In genomic region chr19:13092608-13093260, GRCh38 we compare ENCODE assay signal across 17 cellular contexts. TPM values are rescaled to one million over a fixed set of nuclear protein-coding genes. Genes with fewer than 3 reads are reported as not detected.
DNase-seq lines count a peak whose midpoint lies in the region; ATAC-seq and TF ChIP-seq lines count a peak whose summit lies in the region.
"Had no signal": no experiment of that assay in that cellular context is flagged by ENCODE, and none has a peak within 500 bp of the region (broad histone marks: within the 10 kb centered on the region; RNA-seq: fewer than 3 reads in every experiment).

No MANE protein-coding gene starts in this region.

- H3K27me3 ChIP-seq in heart right ventricle (no peaks in the 10 kb centered on the region), esophagus squamous epithelium (peaks cover 0 to 5% (median 0%) of the 10 kb centered on the region in 4 donors)
- H3K27me3 ChIP-seq: brain microvascular endothelial cell, Peyer's patch had no signal

- H3K27me3 Mint-ChIP-seq in osteocyte (ENCODE audit: unreplicated experiment) = peaks cover 12% of the 10 kb centered on the region

- H3K27ac ChIP-seq in heart right ventricle (peak overlapping the region; percentile 43 to 95 (median 88)), esophagus squamous epithelium (peak overlapping the region; percentile 31 to 94 (median 88))
- H3K27ac ChIP-seq: brain microvascular endothelial cell, neutrophil had no signal

- intact Hi-C loops in heart right ventricle (cut with DNase I) (loop anchor here in 8 of 10 donors (1.0 to 5.0 kb wide), 7 partner anchors 24 to 115 kb away; no protein-coding TSS in a partner anchor), cardiac septum (cut with DNase I) (loop anchor here (2.0 kb wide), 1 partner anchor 108 kb away; no protein-coding TSS in a partner anchor), esophagus squamous epithelium (cut with DNase I) (loop anchor here (5.0 kb wide), 1 partner anchor 110 kb away; no protein-coding TSS in a partner anchor)

- H3K36me3 ChIP-seq in heart right ventricle (peaks cover 0 to 48% (median 0%) of the 10 kb centered on the region in 9 donors), esophagus squamous epithelium (peaks cover 0 to 77% (median 3%) of the 10 kb centered on the region in 3 donors)
- H3K36me3 ChIP-seq: brain microvascular endothelial cell, neutrophil had no signal

- DNase-seq in heart right ventricle = no peak
- DNase-seq in cardiac septum (ENCODE audit: low spot score) = no peak
- DNase-seq in esophagus squamous epithelium (lab: John Stamatoyannopoulos, UW) = no peak
- no peak for DNase-seq in osteocyte (ENCODE audit: extremely low spot score, unreplicated experiment)
- no peak for DNase-seq in activated CD4-positive, alpha-beta T cell treated with anti-CD3 and anti-CD28 coated beads for 4 hours
- DNase-seq in SIG-M5 (lab: John Stamatoyannopoulos, UW) = no peak
- DNase-seq in NCI-H446 treated with DMSO at 0.1 percent for 48 hours (lab: John Stamatoyannopoulos, UW) = no peak
- DNase-seq: activated CD4-positive, CD25-positive, alpha-beta regulatory T cell; activated T-cell treated with anti-CD3 and anti-CD28 coated beads, Interleukin-2, amount 50 U/mL, for 48 hours; brain microvascular endothelial cell; DMS79; HFFc6; Karpas-422; Peyer's patch; stimulated activated naive CD4-positive, alpha-beta T cell treated with Interleukin-2 at 50 U/mL for 16 hours had no signal

- no peak overlapping the region for H3K4me3 Mint-ChIP-seq in osteocyte (ENCODE audit: unreplicated experiment)
- H3K4me3 Mint-ChIP-seq: HFFc6 had no signal

- no peak for TF ChIP-seq POLR2A in esophagus squamous epithelium (IDR thresholded peaks at IDR 0.05)

- H3K36me3 Mint-ChIP-seq in osteocyte (ENCODE audit: unreplicated experiment) = peaks cover 9% of the 10 kb centered on the region

- peaks cover 58% of the 10 kb centered on the region for H3K4me1 Mint-ChIP-seq in osteocyte (ENCODE audit: unreplicated experiment)

- H3K4me3 ChIP-seq in heart right ventricle = no peak overlapping the region
- no peak overlapping the region for H3K4me3 ChIP-seq in esophagus squamous epithelium
- H3K4me3 ChIP-seq: Peyer's patch had no signal

- H3K27ac Mint-ChIP-seq in osteocyte (ENCODE audit: unreplicated experiment) = peak overlapping the region; percentile 54
- H3K27ac Mint-ChIP-seq: HFFc6 had no signal

- ATAC-seq in heart right ventricle (peak in 1 of 8 donors; percentile 22), HG02981 (IDR thresholded peaks at IDR 0.05; ENCODE audit: unreplicated experiment) (no peak)

- TF ChIP-seq CTCF in heart right ventricle (IDR thresholded peaks at IDR 0.05) = no peak
- no peak for TF ChIP-seq CTCF in esophagus squamous epithelium (IDR thresholded peaks at IDR 0.05)
- no peak for TF ChIP-seq CTCF in osteocyte (IDR thresholded peaks at IDR 0.05)

- no peaks in the 10 kb centered on the region for H3K9me3 Mint-ChIP-seq in osteocyte (ENCODE audit: unreplicated experiment)
- H3K9me3 Mint-ChIP-seq: HFFc6 had no signal

- peaks cover 43 to 88% (median 76%) of the 10 kb centered on the region in 9 donors for H3K4me1 ChIP-seq in heart right ventricle
- peaks cover 26 to 88% (median 57%) of the 10 kb centered on the region in 3 donors for H3K4me1 ChIP-seq in esophagus squamous epithelium

- 63 to 68% methylated on average over 14 of the region's 14 CpGs for WGBS in heart right ventricle, 2 donors
- 53 to 59% methylated on average over 4 to 7 of the region's 14 CpGs for WGBS in esophagus squamous epithelium, 2 donors

- H3K9me3 ChIP-seq in heart right ventricle (no peaks in the 10 kb centered on the region), esophagus squamous epithelium (no peaks in the 10 kb centered on the region)
- H3K9me3 ChIP-seq: neutrophil, Peyer's patch had no signal

RNA-seq across cellular contexts. Expression of gene LYL1, which starts 9.9 kb away (rescaled TPM):
- total RNA-seq in heart right ventricle (1 to 10 TPM; 3.4 to 9.9 (median 6.1) TPM), cardiac septum (9.4 TPM), esophagus squamous epithelium (10 to 100 TPM in 1 of 4 donors, 1 to 10 TPM in 3; 2.1 to 13.0 (median 3.9) TPM), osteocyte (not detected in 2 replicates)
- 10 to 100 TPM; 11.5 to 13.0 TPM for polyA plus RNA-seq in heart right ventricle

RNA-seq across cellular contexts. Expression of gene TRMT1, which starts 23.8 kb away (rescaled TPM):
- total RNA-seq in heart right ventricle (10 to 100 TPM; 10.5 to 22.4 (median 14.2) TPM), cardiac septum (17.5 TPM), esophagus squamous epithelium (10 to 100 TPM; 19.4 to 42.5 (median 29.0) TPM), osteocyte (37.4 and 43.1 TPM in 2 replicates)
- 10 to 100 TPM; 33.1 to 54.0 TPM for polyA plus RNA-seq in heart right ventricle

RNA-seq across cellular contexts. Expression of gene NACC1, which starts 25.3 kb away (rescaled TPM):
- total RNA-seq in heart right ventricle (10 to 100 TPM; 31.1 to 58.0 (median 35.1) TPM), cardiac septum (33.8 TPM), esophagus squamous epithelium (10 to 100 TPM; 26.7 to 45.5 (median 37.1) TPM), osteocyte (40.4 and 45.1 TPM in 2 replicates)
- polyA plus RNA-seq in heart right ventricle = 10 to 100 TPM; 23.9 to 25.0 TPM

RNA-seq across cellular contexts. Expression of gene STX10, which starts 57.4 kb away (rescaled TPM):
- total RNA-seq in heart right ventricle (10 to 100 TPM; 18.7 to 50.4 (median 25.4) TPM), cardiac septum (25.7 TPM), esophagus squamous epithelium (10 to 100 TPM; 50.3 to 80.4 (median 69.3) TPM), osteocyte (48.5 and 50.5 TPM in 2 replicates)
- 10 to 100 TPM; 60.5 to 69.9 TPM for polyA plus RNA-seq in heart right ventricle

RNA-seq across cellular contexts. Expression of gene IER2, which starts 57.5 kb away (rescaled TPM):
- total RNA-seq in heart right ventricle = 10 to 100 TPM; 19.2 to 54.6 (median 36.0) TPM
- polyA plus RNA-seq in heart right ventricle = 10 to 100 TPM; 29.5 to 42.8 TPM
- 28.4 TPM for total RNA-seq in cardiac septum
- total RNA-seq in esophagus squamous epithelium = 100 to 1,000 TPM in 1 of 4 donors, 10 to 100 TPM in 3; 46.5 to 118 (median 76.9) TPM
- 109 and 148 TPM in 2 replicates for total RNA-seq in osteocyte
